In the genomic region with DNA sequence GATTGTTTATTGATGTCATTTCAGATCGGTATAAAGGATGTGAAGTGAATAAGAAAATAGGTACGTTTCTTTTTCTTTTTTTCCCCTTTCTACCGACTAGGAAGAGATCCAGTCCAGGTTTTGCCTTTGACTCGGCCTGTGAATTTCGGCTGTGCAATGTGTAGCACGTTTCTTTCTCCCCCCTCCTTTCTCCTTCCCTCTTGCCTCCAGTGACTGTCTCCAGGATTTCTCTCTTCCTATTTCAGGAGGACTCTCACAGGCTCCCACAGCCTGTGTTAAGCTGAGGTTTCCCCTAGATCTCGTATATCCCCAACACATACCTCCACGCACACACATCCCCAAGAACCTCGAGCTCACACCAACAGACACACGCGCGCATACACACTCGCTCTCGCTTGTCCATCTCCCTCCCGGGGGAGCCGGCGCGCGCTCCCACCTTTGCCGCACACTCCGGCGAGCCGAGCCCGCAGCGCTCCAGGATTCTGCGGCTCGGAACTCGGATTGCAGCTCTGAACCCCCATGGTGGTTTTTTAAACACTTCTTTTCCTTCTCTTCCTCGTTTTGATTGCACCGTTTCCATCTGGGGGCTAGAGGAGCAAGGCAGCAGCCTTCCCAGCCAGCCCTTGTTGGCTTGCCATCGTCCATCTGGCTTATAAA, we compare ENCODE assay signal across 8 cellular contexts. TPM values are rescaled to one million over a fixed set of nuclear protein-coding genes. Genes with fewer than 3 reads are reported as not detected.
DNase-seq lines count a peak whose midpoint lies in the region; ATAC-seq and TF ChIP-seq lines count a peak whose summit lies in the region.

A gene (plus strand): TSS at position 185 of the 657 bp plus-strand sequence.

- no peak for TF ChIP-seq CTCF in WTC11 (IDR thresholded peaks at IDR 0.05)

- DNase-seq in DMS153 (lab: John Stamatoyannopoulos, UW) (peak; percentile 80), NCI-H187 (lab: John Stamatoyannopoulos, UW) (peak; percentile 83 to 90), WTC11 (ENCODE audit: low spot score) (peak; percentile 58), left ventricle myocardium superior (peak; percentile 21), putamen (ENCODE audit: low spot score) (peak; percentile 55), SIG-M5 (lab: John Stamatoyannopoulos, UW) (no peak)

- H3K36me3 Mint-ChIP-seq in WTC11: no peaks in the 10 kb centered on the region

- H3K27me3 Mint-ChIP-seq in WTC11 (ENCODE audit: low read depth): no peaks in the 10 kb centered on the region

- H3K4me3 Mint-ChIP-seq in WTC11: peak within 1 kb of the TSS; percentile 96

- intact Hi-C loops in left ventricle myocardium superior (cut with micrococcal nuclease): no loop called here

- POLR2A ChIA-PET in WTC11 (lab: Charles Lee): interaction anchor here (1.2 kb wide), 1 partner anchor 11 kb away, joined by 3 read pairs; no protein-coding TSS in a partner anchor

- CTCF ChIA-PET in WTC11 (lab: Charles Lee): no interaction called here

- H3K9me3 Mint-ChIP-seq in WTC11: no peaks in the 10 kb centered on the region

- peaks cover 73% of the 10 kb centered on the region for H3K4me1 Mint-ChIP-seq in WTC11

- peak within 1 kb of the TSS; percentile 97 for H3K27ac Mint-ChIP-seq in WTC11

- peak; percentile 19 for ATAC-seq in WTC11
- peak; percentile 58 for ATAC-seq in left ventricle myocardium superior
- no peak for ATAC-seq in GM21786 (IDR thresholded peaks at IDR 0.05; ENCODE audit: unreplicated experiment)
- ATAC-seq in GM18498 (IDR thresholded peaks at IDR 0.05; ENCODE audit: unreplicated experiment): no peak

TF ChIP-seq in WTC11, 78 proteins besides CTCF, POLR2A, EP300 and RAD21:
- TF ChIP-seq TEAD1 (CRISPR knock-in tag; IDR thresholded peaks at IDR 0.05) (peak; percentile 19; the same call in 1 of the 2 replicates), GRHL2 (CRISPR knock-in tag; IDR thresholded peaks at IDR 0.05; ENCODE audit: insufficient replicate concordance, severe bottlenecking) (no peak), MYBL2 (CRISPR knock-in tag; IDR thresholded peaks at IDR 0.05) (0 out of 2 replicates have a peak, but pooled peaks have one; percentile 7), ESRRA (CRISPR knock-in tag; IDR thresholded peaks at IDR 0.05; ENCODE audit: borderline replicate concordance) (no peak), FOXK1 (CRISPR knock-in tag; IDR thresholded peaks at IDR 0.05) (no peak)
- TF ChIP-seq, protein P1, sequence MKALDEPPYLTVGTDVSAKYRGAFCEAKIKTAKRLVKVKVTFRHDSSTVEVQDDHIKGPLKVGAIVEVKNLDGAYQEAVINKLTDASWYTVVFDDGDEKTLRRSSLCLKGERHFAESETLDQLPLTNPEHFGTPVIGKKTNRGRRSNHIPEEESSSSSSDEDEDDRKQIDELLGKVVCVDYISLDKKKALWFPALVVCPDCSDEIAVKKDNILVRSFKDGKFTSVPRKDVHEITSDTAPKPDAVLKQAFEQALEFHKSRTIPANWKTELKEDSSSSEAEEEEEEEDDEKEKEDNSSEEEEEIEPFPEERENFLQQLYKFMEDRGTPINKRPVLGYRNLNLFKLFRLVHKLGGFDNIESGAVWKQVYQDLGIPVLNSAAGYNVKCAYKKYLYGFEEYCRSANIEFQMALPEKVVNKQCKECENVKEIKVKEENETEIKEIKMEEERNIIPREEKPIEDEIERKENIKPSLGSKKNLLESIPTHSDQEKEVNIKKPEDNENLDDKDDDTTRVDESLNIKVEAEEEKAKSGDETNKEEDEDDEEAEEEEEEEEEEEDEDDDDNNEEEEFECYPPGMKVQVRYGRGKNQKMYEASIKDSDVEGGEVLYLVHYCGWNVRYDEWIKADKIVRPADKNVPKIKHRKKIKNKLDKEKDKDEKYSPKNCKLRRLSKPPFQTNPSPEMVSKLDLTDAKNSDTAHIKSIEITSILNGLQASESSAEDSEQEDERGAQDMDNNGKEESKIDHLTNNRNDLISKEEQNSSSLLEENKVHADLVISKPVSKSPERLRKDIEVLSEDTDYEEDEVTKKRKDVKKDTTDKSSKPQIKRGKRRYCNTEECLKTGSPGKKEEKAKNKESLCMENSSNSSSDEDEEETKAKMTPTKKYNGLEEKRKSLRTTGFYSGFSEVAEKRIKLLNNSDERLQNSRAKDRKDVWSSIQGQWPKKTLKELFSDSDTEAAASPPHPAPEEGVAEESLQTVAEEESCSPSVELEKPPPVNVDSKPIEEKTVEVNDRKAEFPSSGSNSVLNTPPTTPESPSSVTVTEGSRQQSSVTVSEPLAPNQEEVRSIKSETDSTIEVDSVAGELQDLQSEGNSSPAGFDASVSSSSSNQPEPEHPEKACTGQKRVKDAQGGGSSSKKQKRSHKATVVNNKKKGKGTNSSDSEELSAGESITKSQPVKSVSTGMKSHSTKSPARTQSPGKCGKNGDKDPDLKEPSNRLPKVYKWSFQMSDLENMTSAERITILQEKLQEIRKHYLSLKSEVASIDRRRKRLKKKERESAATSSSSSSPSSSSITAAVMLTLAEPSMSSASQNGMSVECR (CRISPR knock-in tag; IDR thresholded peaks at IDR 0.05; ENCODE audit: borderline replicate concordance): peak; percentile 73
- TF ChIP-seq, protein P2, sequence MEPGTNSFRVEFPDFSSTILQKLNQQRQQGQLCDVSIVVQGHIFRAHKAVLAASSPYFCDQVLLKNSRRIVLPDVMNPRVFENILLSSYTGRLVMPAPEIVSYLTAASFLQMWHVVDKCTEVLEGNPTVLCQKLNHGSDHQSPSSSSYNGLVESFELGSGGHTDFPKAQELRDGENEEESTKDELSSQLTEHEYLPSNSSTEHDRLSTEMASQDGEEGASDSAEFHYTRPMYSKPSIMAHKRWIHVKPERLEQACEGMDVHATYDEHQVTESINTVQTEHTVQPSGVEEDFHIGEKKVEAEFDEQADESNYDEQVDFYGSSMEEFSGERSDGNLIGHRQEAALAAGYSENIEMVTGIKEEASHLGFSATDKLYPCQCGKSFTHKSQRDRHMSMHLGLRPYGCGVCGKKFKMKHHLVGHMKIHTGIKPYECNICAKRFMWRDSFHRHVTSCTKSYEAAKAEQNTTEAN (CRISPR knock-in tag; IDR thresholded peaks at IDR 0.05): peak; percentile 72; the same call in 1 of the 2 replicates
- TF ChIP-seq, protein P3, sequence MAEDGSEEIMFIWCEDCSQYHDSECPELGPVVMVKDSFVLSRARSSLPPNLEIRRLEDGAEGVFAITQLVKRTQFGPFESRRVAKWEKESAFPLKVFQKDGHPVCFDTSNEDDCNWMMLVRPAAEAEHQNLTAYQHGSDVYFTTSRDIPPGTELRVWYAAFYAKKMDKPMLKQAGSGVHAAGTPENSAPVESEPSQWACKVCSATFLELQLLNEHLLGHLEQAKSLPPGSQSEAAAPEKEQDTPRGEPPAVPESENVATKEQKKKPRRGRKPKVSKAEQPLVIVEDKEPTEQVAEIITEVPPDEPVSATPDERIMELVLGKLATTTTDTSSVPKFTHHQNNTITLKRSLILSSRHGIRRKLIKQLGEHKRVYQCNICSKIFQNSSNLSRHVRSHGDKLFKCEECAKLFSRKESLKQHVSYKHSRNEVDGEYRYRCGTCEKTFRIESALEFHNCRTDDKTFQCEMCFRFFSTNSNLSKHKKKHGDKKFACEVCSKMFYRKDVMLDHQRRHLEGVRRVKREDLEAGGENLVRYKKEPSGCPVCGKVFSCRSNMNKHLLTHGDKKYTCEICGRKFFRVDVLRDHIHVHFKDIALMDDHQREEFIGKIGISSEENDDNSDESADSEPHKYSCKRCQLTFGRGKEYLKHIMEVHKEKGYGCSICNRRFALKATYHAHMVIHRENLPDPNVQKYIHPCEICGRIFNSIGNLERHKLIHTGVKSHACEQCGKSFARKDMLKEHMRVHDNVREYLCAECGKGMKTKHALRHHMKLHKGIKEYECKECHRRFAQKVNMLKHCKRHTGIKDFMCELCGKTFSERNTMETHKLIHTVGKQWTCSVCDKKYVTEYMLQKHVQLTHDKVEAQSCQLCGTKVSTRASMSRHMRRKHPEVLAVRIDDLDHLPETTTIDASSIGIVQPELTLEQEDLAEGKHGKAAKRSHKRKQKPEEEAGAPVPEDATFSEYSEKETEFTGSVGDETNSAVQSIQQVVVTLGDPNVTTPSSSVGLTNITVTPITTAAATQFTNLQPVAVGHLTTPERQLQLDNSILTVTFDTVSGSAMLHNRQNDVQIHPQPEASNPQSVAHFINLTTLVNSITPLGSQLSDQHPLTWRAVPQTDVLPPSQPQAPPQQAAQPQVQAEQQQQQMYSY (CRISPR knock-in tag; IDR thresholded peaks at IDR 0.05): peak; percentile 97
- TF ChIP-seq, protein P4, sequence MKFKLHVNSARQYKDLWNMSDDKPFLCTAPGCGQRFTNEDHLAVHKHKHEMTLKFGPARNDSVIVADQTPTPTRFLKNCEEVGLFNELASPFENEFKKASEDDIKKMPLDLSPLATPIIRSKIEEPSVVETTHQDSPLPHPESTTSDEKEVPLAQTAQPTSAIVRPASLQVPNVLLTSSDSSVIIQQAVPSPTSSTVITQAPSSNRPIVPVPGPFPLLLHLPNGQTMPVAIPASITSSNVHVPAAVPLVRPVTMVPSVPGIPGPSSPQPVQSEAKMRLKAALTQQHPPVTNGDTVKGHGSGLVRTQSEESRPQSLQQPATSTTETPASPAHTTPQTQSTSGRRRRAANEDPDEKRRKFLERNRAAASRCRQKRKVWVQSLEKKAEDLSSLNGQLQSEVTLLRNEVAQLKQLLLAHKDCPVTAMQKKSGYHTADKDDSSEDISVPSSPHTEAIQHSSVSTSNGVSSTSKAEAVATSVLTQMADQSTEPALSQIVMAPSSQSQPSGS (CRISPR knock-in tag; IDR thresholded peaks at IDR 0.05; ENCODE audit: borderline replicate concordance, low read depth): no peak

RNA-seq across cellular contexts. Expression of the gene that starts here (rescaled TPM):
- total RNA-seq in WTC11 (2021) (19.5 to 24.3 TPM (median 24.2 TPM) in 3 replicates), left ventricle myocardium superior (1.6 TPM)

Comparison
In these comparisons a context has a peak if more than half of its experiments do, and no peak if none do; other contexts are left out.
1. ATAC-seq: peak in WTC11 (single experiment) and left ventricle myocardium superior (single experiment); none in GM21786 (single experiment) and GM18498 (single experiment).